26 cellular contexts compared by ENCODE assay signal in genomic region chr9:95803197-95803596, GRCh38.
"Had no signal": no experiment of that assay in that cellular context is flagged by ENCODE, and none has a peak within 500 bp of the region (broad histone marks: within the 10 kb centered on the region; RNA-seq: fewer than 3 reads in every experiment).

No MANE protein-coding gene starts in this region.

- H3K4me3 ChIP-seq: coronary artery, dorsolateral prefrontal cortex, esophagus muscularis mucosa, gastroesophageal sphincter, heart left ventricle, hepatocyte, left ventricle myocardium inferior, lower lobe of right lung, mucosa of descending colon had no signal

- H3K27ac Mint-ChIP-seq: immature natural killer cell, mesothelial cell of epicardium, naive B cell had no signal

- FAIRE-seq: colon, endothelial cell of umbilical vein, frontal cortex, kidney had no signal

- H2AFZ ChIP-seq: hepatocyte had no signal

- H3K9me3 ChIP-seq: esophagus muscularis mucosa, gastroesophageal sphincter, heart left ventricle, left ventricle myocardium inferior, lower lobe of right lung, mucosa of descending colon had no signal

- H3K4me2 ChIP-seq: hepatocyte had no signal

- H3K79me2 ChIP-seq: hepatocyte had no signal

- ATAC-seq: foreskin keratinocyte, gastroesophageal sphincter, heart left ventricle, left colon, left lobe of liver, lower lobe of right lung, mucosa of descending colon had no signal

- H3K27me3 ChIP-seq: dorsolateral prefrontal cortex, esophagus muscularis mucosa, foreskin keratinocyte, gastroesophageal sphincter, hepatocyte had no signal

- H3K27ac ChIP-seq: coronary artery, dorsolateral prefrontal cortex, esophagus muscularis mucosa, foreskin keratinocyte, gastroesophageal sphincter, heart left ventricle, hepatocyte, left ventricle myocardium inferior, lower lobe of right lung had no signal

- H3K36me3 Mint-ChIP-seq: naive B cell had no signal

- H3K4me3 Mint-ChIP-seq: immature natural killer cell, mesothelial cell of epicardium, naive B cell had no signal

- DNase-seq: dermis blood vessel endothelial cell; dorsolateral prefrontal cortex; effector CD4-positive, alpha-beta T cell; effector memory CD4-positive, alpha-beta T cell; foreskin keratinocyte; heart left ventricle; hypothalamus; immature natural killer cell; islet precursor cell; kidney; kidney glomerular epithelial cell; left colon; left ventricle myocardium inferior; lower lobe of right lung; mesenchymal stem cell; mucosa of descending colon; naive B cell had no signal

- H3K36me3 ChIP-seq: esophagus muscularis mucosa, gastroesophageal sphincter, heart left ventricle, left ventricle myocardium inferior, lower lobe of right lung had no signal

- H3K4me1 Mint-ChIP-seq: immature natural killer cell had no signal

- H3K9me3 Mint-ChIP-seq: immature natural killer cell had no signal

- H3K4me1 ChIP-seq: lower lobe of right lung had no signal
